ENCODE assay signal across 1 cellular context in genomic region chr18:62420513-62421209, GRCh38.
TF ChIP-seq lines count a peak whose summit lies in the region.

No MANE protein-coding gene starts in this region.

TF ChIP-seq in HEK293, 187 proteins besides CTCF, POLR2A, EP300 and RAD21 (continued from another document):
- TF ChIP-seq ZNF560 (tag by site-specific recombination; IDR thresholded peaks at IDR 0.05; ENCODE audit: borderline replicate concordance) (no peak), SP7 (tag by site-specific recombination; IDR thresholded peaks at IDR 0.05) (peak; percentile 32), ZNF221 (tag by site-specific recombination; IDR thresholded peaks at IDR 0.05; ENCODE audit: borderline replicate concordance) (no peak), ZNF148 (tag by site-specific recombination; IDR thresholded peaks at IDR 0.05; ENCODE audit: borderline replicate concordance) (no peak), ZNF341 (tag by site-specific recombination; IDR thresholded peaks at IDR 0.05; ENCODE audit: low read depth) (no peak), ZNF518A (tag by site-specific recombination; conservative IDR thresholded peaks at IDR 0.05; ENCODE audit: low read depth) (peak; percentile 36; the same call in 1 of the 2 replicates)
